11 cellular contexts compared by ENCODE assay signal in the genomic region with DNA sequence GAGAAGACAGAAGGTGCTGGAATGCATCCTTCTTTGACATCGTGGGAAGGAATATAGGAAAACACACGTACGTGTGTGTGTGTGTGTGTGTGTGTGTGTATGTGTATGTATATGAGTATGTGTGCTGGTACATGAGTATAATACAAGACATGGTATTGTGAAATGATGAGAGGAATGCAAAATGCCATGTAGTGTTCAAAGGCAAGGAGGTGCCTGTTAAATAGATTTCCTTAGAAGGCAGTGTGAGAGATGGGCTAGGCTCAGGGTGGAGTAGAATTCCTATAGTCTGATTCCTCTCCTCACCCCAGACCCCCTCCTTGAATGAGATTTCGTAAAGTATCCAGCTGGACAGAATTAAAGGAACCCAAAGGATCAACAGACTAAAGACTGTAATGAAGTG. TPM values are rescaled to one million over a fixed set of nuclear protein-coding genes. Genes with fewer than 3 reads are reported as not detected.
DNase-seq lines count a peak whose midpoint lies in the region; ATAC-seq and TF ChIP-seq lines count a peak whose summit lies in the region.
"Had no signal": no experiment of that assay in that cellular context is flagged by ENCODE, and none has a peak within 500 bp of the region (broad histone marks: within the 10 kb centered on the region; RNA-seq: fewer than 3 reads in every experiment).

No MANE protein-coding gene starts in this region.

- H3K4me3 ChIP-seq in mammary epithelial cell (replicated peaks in 1 of 3; ENCODE audit: insufficient read depth in 1 of 3, low read depth in 2 of 3, low read length in 3 of 3) (no peak overlapping the region), gastroesophageal sphincter (no peak overlapping the region), vagina (no peak overlapping the region)

- H3K14ac ChIP-seq in H9 (ENCODE audit: insufficient read depth, low read length) = no peak overlapping the region

- no peak overlapping the region for H4K5ac ChIP-seq in H9 (ENCODE audit: insufficient read length, low read depth, low read length)

- no peak overlapping the region for H3K56ac ChIP-seq in H9 (ENCODE audit: insufficient read length, low read depth, low read length)

- no peaks in the 10 kb centered on the region for H3K79me2 ChIP-seq in H9 (ENCODE audit: insufficient read depth, low read length)
- H3K79me2 ChIP-seq in mammary epithelial cell (ENCODE audit: insufficient read depth, low read length) = no peaks in the 10 kb centered on the region

- no peak overlapping the region for H2AK5ac ChIP-seq in H9 (ENCODE audit: insufficient read length, low read length)

- no peak overlapping the region for H3K9ac ChIP-seq in H9 (ENCODE audit: extremely low read depth, insufficient read length, low read length)
- no peak overlapping the region for H3K9ac ChIP-seq in mammary epithelial cell (ENCODE audit: insufficient read depth, low read length)

- H2BK12ac ChIP-seq in H9 (ENCODE audit: insufficient read length, low read depth, low read length) = no peak overlapping the region

- no peak overlapping the region for H3K4ac ChIP-seq in H9 (ENCODE audit: low read depth, low read length)

- H3K4me2 ChIP-seq in H9 (ENCODE audit: insufficient read depth, insufficient read length, low read length) (no peak overlapping the region), mammary epithelial cell (ENCODE audit: insufficient read depth, low read depth, low read length) (no peak overlapping the region)

- TF ChIP-seq EP300 in gastroesophageal sphincter (IDR thresholded peaks at IDR 0.05) = no peak

- CTCF ChIA-PET in mammary epithelial cell (lab: Charles Lee; ENCODE audit: low non-redundant PET) = no interaction called here

- H3T11ph ChIP-seq in H9 (ENCODE audit: low read length) = no peak overlapping the region

- H3K27ac Mint-ChIP-seq in H9 = peak overlapping the region in 1 of 3 experiments; percentile 3; a peak in 1 of 7 replicates
- H3K27ac Mint-ChIP-seq: activated CD4-positive, alpha-beta T cell treated with anti-CD3 and anti-CD28 coated beads, Interleukin-2, amount 10 ng/mL, durations not matched to agents 24 days and 14 days; effector memory CD8-positive, alpha-beta T cell; IgD-negative memory B cell; stimulated activated naive CD8-positive, alpha-beta T cell treated with anti-CD3 and anti-CD28 coated beads, Interleukin-15, Interleukin-2, amounts not matched to agents 100 ng/mL and 50 ng/mL, for 24 hours had no signal

- H4K20me1 ChIP-seq in H9 (ENCODE audit: control insufficient read depth, insufficient read depth, insufficient read length) (no peaks in the 10 kb centered on the region), mammary epithelial cell (ENCODE audit: insufficient read depth, low read length) (no peaks in the 10 kb centered on the region)

- H3K4me1 Mint-ChIP-seq in H9 = no peaks in the 10 kb centered on the region
- H3K4me1 Mint-ChIP-seq: activated CD4-positive, alpha-beta T cell treated with anti-CD3 and anti-CD28 coated beads, Interleukin-2, amount 10 ng/mL, durations not matched to agents 24 days and 14 days had no signal

- H3K36me3 Mint-ChIP-seq in H9 (ENCODE audit: insufficient read depth in 1 of 3, low read depth in 3 of 3) = peaks cover 8 to 16% (median 15%) of the 10 kb centered on the region in 3 experiments

- no peak overlapping the region for H3K23ac ChIP-seq in H9 (ENCODE audit: insufficient read length, low read depth, low read length)

- no peaks in the 10 kb centered on the region for H3K79me1 ChIP-seq in H9 (ENCODE audit: insufficient read depth, low read depth, low read length, poor library complexity, severe bottlenecking)

- no peak overlapping the region for H3K4me3 Mint-ChIP-seq in H9
- H3K4me3 Mint-ChIP-seq: activated CD4-positive, alpha-beta T cell treated with anti-CD3 and anti-CD28 coated beads, Interleukin-2, amount 10 ng/mL, durations not matched to agents 24 days and 14 days; effector memory CD8-positive, alpha-beta T cell; IgD-negative memory B cell; stimulated activated naive CD8-positive, alpha-beta T cell treated with anti-CD3 and anti-CD28 coated beads, Interleukin-15, Interleukin-2, amounts not matched to agents 100 ng/mL and 50 ng/mL, for 24 hours had no signal

- no CpG with 5 or more reads among the region's 4 CpGs for WGBS in H9 (ENCODE audit: extremely low coverage, insufficient read length, low lambda C conversion rate)
- WGBS in mammary epithelial cell (ENCODE audit: low coverage, missing lambda C conversion rate) = 80% methylated on average over 4 of the region's 4 CpGs
- WGBS in gastroesophageal sphincter (ENCODE audit: low coverage in 1 of 2), 2 donors = 20 to 56% methylated on average over 4 of the region's 4 CpGs

- H3K27me3 ChIP-seq in H9 (ENCODE audit: insufficient read depth, low read length) (no peaks in the 10 kb centered on the region), mammary epithelial cell (ENCODE audit: insufficient read depth, low read length) (no peaks in the 10 kb centered on the region), gastroesophageal sphincter (no peaks in the 10 kb centered on the region), vagina (no peaks in the 10 kb centered on the region)

- H3K9me3 Mint-ChIP-seq in H9 = no peaks in the 10 kb centered on the region; a peak in 1 of 5 replicates
- H3K9me3 Mint-ChIP-seq: effector memory CD8-positive, alpha-beta T cell had no signal

- H2AFZ ChIP-seq in H9 (ENCODE audit: low read length) (no peak overlapping the region), mammary epithelial cell (ENCODE audit: low read depth, low read length) (no peak overlapping the region)

- intact Hi-C loops in mammary epithelial cell (cut with micrococcal nuclease) = no loop called here
- intact Hi-C loops in vagina (cut with DNase I) = no loop called here

- H2BK20ac ChIP-seq in H9 (ENCODE audit: low read depth, low read length, poor library complexity, severe bottlenecking) = no peak overlapping the region

- H2BK120ac ChIP-seq in H9 (ENCODE audit: low read depth, low read length, poor library complexity, severe bottlenecking) = no peak overlapping the region

- H3K27ac ChIP-seq in H9 (ENCODE audit: insufficient read length, low read depth, low read length) (peak overlapping the region; percentile 23), mammary epithelial cell (ENCODE audit: insufficient read depth, low read depth, low read length) (no peak overlapping the region), gastroesophageal sphincter (peak overlapping the region; percentile 53 to 73 (median 64)), vagina (peak overlapping the region; percentile 28)

- TF ChIP-seq CTCF in H9 (conservative IDR thresholded peaks at IDR 0.05) (no peak), mammary epithelial cell (conservative IDR thresholded peaks at IDR 0.05 in 1 of 2, IDR thresholded peaks at IDR 0.05 in 1 of 2; ENCODE audit: extremely low read depth in 1 of 2, insufficient read depth in 1 of 2, low read depth in 1 of 2, low read length in 2 of 2) (no peak), gastroesophageal sphincter (IDR thresholded peaks at IDR 0.05) (no peak), vagina (IDR thresholded peaks at IDR 0.05) (no peak)

- H3K23me2 ChIP-seq in H9 (ENCODE audit: insufficient read length, low read depth, low read length, poor library complexity, severe bottlenecking) = no peaks in the 10 kb centered on the region

- H4K8ac ChIP-seq in H9 (replicated peaks; ENCODE audit: insufficient read length, low read depth, low read length) = no peak overlapping the region

- in situ Hi-C loops in mammary epithelial cell (cut with MboI; ENCODE audit: low sequenced_read_pairs in 2 of 2) = no loop called here

- H3K36me3 ChIP-seq in mammary epithelial cell (ENCODE audit: insufficient read depth, low read length) (no peaks in the 10 kb centered on the region), gastroesophageal sphincter (peaks cover 3 to 11% of the 10 kb centered on the region in 2 donors), vagina (no peaks in the 10 kb centered on the region)

- no TSS peak for BruUV-seq in mammary epithelial cell (replicated peaks; lab: Mats Ljungman, UMichigan)

- H4K91ac ChIP-seq in H9 (ENCODE audit: insufficient read length, low read depth, low read length) = no peak overlapping the region

- no peak overlapping the region for H2BK15ac ChIP-seq in H9 (ENCODE audit: low read depth, low read length)

- H3K9me3 ChIP-seq in H9 (ENCODE audit: control insufficient read depth, low read depth, low read length) = no peaks in the 10 kb centered on the region
- H3K9me3 ChIP-seq in mammary epithelial cell (replicated peaks; ENCODE audit: insufficient read depth, low read length) = no peaks in the 10 kb centered on the region
- H3K9me3 ChIP-seq in gastroesophageal sphincter = no peaks in the 10 kb centered on the region
- no peaks in the 10 kb centered on the region for H3K9me3 ChIP-seq in vagina

- H3K4me1 ChIP-seq in H9 (ENCODE audit: insufficient read depth, low read length) = no peaks in the 10 kb centered on the region
- H3K4me1 ChIP-seq in mammary epithelial cell (ENCODE audit: insufficient read depth, low read length) = no peaks in the 10 kb centered on the region
- peaks cover 3 to 83% (median 24%) of the 10 kb centered on the region in 3 donors for H3K4me1 ChIP-seq in gastroesophageal sphincter
- H3K4me1 ChIP-seq in vagina = peaks cover 13% of the 10 kb centered on the region

- DNase-seq in H9 (no peak), mammary epithelial cell (peak; percentile 12), vagina (ENCODE audit: extremely low spot score in 2 of 2) (no peak), DMS53 treated with DMSO at 0.1 percent for 48 hours (lab: John Stamatoyannopoulos, UW; ENCODE audit: unreplicated experiment) (no peak), NCI-H2196 (lab: John Stamatoyannopoulos, UW; ENCODE audit: unreplicated experiment) (no peak)
- no peak for DNase-seq in stimulated activated naive CD8-positive, alpha-beta T cell treated with anti-CD3 and anti-CD28 coated beads, Interleukin-15, Interleukin-2, amounts not matched to agents 100 U/mL and 50 U/mL, for 24 hours
- DNase-seq: activated CD4-positive, alpha-beta T cell treated with anti-CD3 and anti-CD28 coated beads, Interleukin-2, amount 10 ng/mL, durations not matched to agents 24 days and 14 days; effector memory CD8-positive, alpha-beta T cell had no signal

- dilution Hi-C loops in mammary epithelial cell (cut with HindIII; ENCODE audit: low sequenced_read_pairs) = no loop called here

- no peaks in the 10 kb centered on the region for H3K27me3 Mint-ChIP-seq in H9 (ENCODE audit: low read depth)
- H3K27me3 Mint-ChIP-seq: activated CD4-positive, alpha-beta T cell treated with anti-CD3 and anti-CD28 coated beads, Interleukin-2, amount 10 ng/mL, durations not matched to agents 24 days and 14 days; effector memory CD8-positive, alpha-beta T cell; IgD-negative memory B cell; stimulated activated naive CD8-positive, alpha-beta T cell treated with anti-CD3 and anti-CD28 coated beads, Interleukin-15, Interleukin-2, amounts not matched to agents 100 ng/mL and 50 ng/mL, for 24 hours had no signal

- ATAC-seq in gastroesophageal sphincter = peak; percentile 81
- no peak for ATAC-seq in stimulated activated naive CD8-positive, alpha-beta T cell treated with anti-CD3 and anti-CD28 coated beads, Interleukin-15, Interleukin-2, amounts not matched to agents 100 U/mL and 50 U/mL, for 24 hours
- ATAC-seq: effector memory CD8-positive, alpha-beta T cell had no signal

- no peak overlapping the region for H2BK5ac ChIP-seq in H9 (ENCODE audit: insufficient read length, low read length)

- no peak for TF ChIP-seq POLR2A in gastroesophageal sphincter (IDR thresholded peaks at IDR 0.05)
- TF ChIP-seq POLR2A in vagina (IDR thresholded peaks at IDR 0.05) = no peak

- no peak overlapping the region for H3K18ac ChIP-seq in H9 (ENCODE audit: insufficient read length, low read depth, low read length)

RNA-seq across cellular contexts. Expression of a gene that starts 11.1 kb away (rescaled TPM):
- total RNA-seq in H9 (2021) (0.87 and 1.0 TPM in 2 replicates), mammary epithelial cell (1 to 10 TPM; 1.2 to 1.5 TPM), gastroesophageal sphincter (1 to 10 TPM in 3 of 4 donors, under 1 TPM in 1; 0.39 to 4.2 (median 3.2) TPM), vagina (not detected)
- not detected for polyA plus RNA-seq in mammary epithelial cell
- not detected for polyA minus RNA-seq in mammary epithelial cell
- polyA plus RNA-seq: IgD-negative memory B cell had no signal
